In genomic region chr16:3020247-3020603, GRCh38 we compare ENCODE assay signal across 8 cellular contexts. TPM values are rescaled to one million over a fixed set of nuclear protein-coding genes. Genes with fewer than 3 reads are reported as not detected.
A peak's percentile ranks its signal among the peaks of the same experiment; 100 is the strongest.
DNase-seq lines count a peak whose midpoint lies in the region; ATAC-seq and FAIRE-seq lines count a peak whose summit lies in the region.

Gene TNFRSF12A, plus strand, starts transcription at chr16:3020368. Its CDS starts 30 bp downstream, at chr16:3020398.

- FAIRE-seq in GM19239 (lab: Jason Lieb, UNC), result peak; percentile 28

- ATAC-seq in GM19395 (IDR thresholded peaks at IDR 0.05; ENCODE audit: unreplicated experiment), result no peak

- DNase-seq in Ammon's horn (ENCODE audit: low spot score), result peak; percentile 69
- DNase-seq in GM19239 (ENCODE audit: insufficient read length, low spot score), result peak; percentile 92
- DNase-seq in NCI-H460 (ENCODE audit: extremely low read depth, low read depth), result peak; percentile 80
- DNase-seq in activated CD8-positive, alpha-beta memory T cell treated with anti-CD3 and anti-CD28 coated beads, Interleukin-2, amount 50 U/mL, for 4 hours, result peak; percentile 66
- DNase-seq in mesenteric fat pad (ENCODE audit: low spot score), result peak; percentile 93
- peak; percentile 80 for DNase-seq in stimulated activated CD8-positive, alpha-beta memory T cell treated with anti-CD3 and anti-CD28 coated beads, Interleukin-4, amount 100 ng/mL, for 48 hours

- in situ Hi-C loops in endometrial microvascular endothelial cells (cut with HindIII; ENCODE audit: inconsistent ontology term, low pct_unique_long_range_greater_than_20kb, low sequenced_read_pairs), result no loop called here

RNA-seq across cellular contexts. Expression of gene TNFRSF12A, which starts in this region (rescaled TPM):
- total RNA-seq in NCI-H460 (2014; rRNA removed; shearing (Covaris generic)), result 249 and 347 TPM in 2 replicates
- polyA plus RNA-seq in NCI-H460 (2014; cell fraction: nucleus; rRNA removed), result 756 and 828 TPM in 2 replicates
- 263 TPM for total RNA-seq in endometrial microvascular endothelial cells (ENCODE audit: inconsistent ontology term)
- total RNA-seq in mesenteric fat pad, result 84.8 TPM
